ENCODE assay signal across 1 cellular context in genomic region chr4:102500371-102501175, GRCh38.
TF ChIP-seq lines count a peak whose summit lies in the region.

No MANE protein-coding gene starts in this region.

TF ChIP-seq in H1, 55 proteins besides CTCF, POLR2A, EP300 and RAD21 (continued from another document):
- no peak for TF ChIP-seq USF2 (IDR thresholded peaks at IDR 0.05; ENCODE audit: low read length)
- TF ChIP-seq ASH2L (IDR thresholded peaks at IDR 0.05; ENCODE audit: low read length): peak; percentile 35
- no peak for TF ChIP-seq RBBP5 (IDR thresholded peaks at IDR 0.05; ENCODE audit: borderline replicate concordance, low read depth, low read length)
- no peak for TF ChIP-seq TEAD4 (IDR thresholded peaks at IDR 0.05; ENCODE audit: low read depth, low read length)
- no peak for TF ChIP-seq BACH1 (IDR thresholded peaks at IDR 0.05; ENCODE audit: low read length)
- TF ChIP-seq HDAC6 (IDR thresholded peaks at IDR 0.05; ENCODE audit: low read depth, low read length): no peak
- TF ChIP-seq MAFK (IDR thresholded peaks at IDR 0.05; ENCODE audit: low read depth, low read length): no peak
- TF ChIP-seq YY1 (IDR thresholded peaks at IDR 0.05; ENCODE audit: low read depth, low read length): no peak
- no peak for TF ChIP-seq CREB1 (IDR thresholded peaks at IDR 0.05)
- no peak for TF ChIP-seq JUND (IDR thresholded peaks at IDR 0.05; ENCODE audit: low read length)
- TF ChIP-seq TCF12 (IDR thresholded peaks at IDR 0.05; ENCODE audit: low read depth, low read length): no peak
- no peak for TF ChIP-seq BRCA1 (IDR thresholded peaks at IDR 0.05; ENCODE audit: low read depth, low read length)
- no peak for TF ChIP-seq CTBP2 (IDR thresholded peaks at IDR 0.05; ENCODE audit: borderline replicate concordance, insufficient read depth, insufficient read length, low read length)
- no peak for TF ChIP-seq CHD7 (IDR thresholded peaks at IDR 0.05; ENCODE audit: insufficient replicate concordance, low read length)
- no peak for TF ChIP-seq JUN (IDR thresholded peaks at IDR 0.05; ENCODE audit: low read depth, low read length)
- no peak for TF ChIP-seq KDM5A (IDR thresholded peaks at IDR 0.05; ENCODE audit: low read length)
- TF ChIP-seq CHD1 (IDR thresholded peaks at IDR 0.05; ENCODE audit: low read depth, low read length): no peak
- TF ChIP-seq POLR2AphosphoS5 (IDR thresholded peaks at IDR 0.05; ENCODE audit: low read depth, low read length): no peak
- TF ChIP-seq SUZ12 (IDR thresholded peaks at IDR 0.05; ENCODE audit: low read length): 0 out of 2 replicates have a peak, but pooled peaks have one; percentile 12
- TF ChIP-seq CHD2 (IDR thresholded peaks at IDR 0.05; ENCODE audit: low read length): no peak
- no peak for TF ChIP-seq ZNF274 (IDR thresholded peaks at IDR 0.05; ENCODE audit: borderline replicate concordance, extremely low read depth, low read length)
- no peak for TF ChIP-seq KDM1A (IDR thresholded peaks at IDR 0.05; ENCODE audit: borderline replicate concordance, low read length)
